ENCODE assay signal across 21 cellular contexts in the genomic region with DNA sequence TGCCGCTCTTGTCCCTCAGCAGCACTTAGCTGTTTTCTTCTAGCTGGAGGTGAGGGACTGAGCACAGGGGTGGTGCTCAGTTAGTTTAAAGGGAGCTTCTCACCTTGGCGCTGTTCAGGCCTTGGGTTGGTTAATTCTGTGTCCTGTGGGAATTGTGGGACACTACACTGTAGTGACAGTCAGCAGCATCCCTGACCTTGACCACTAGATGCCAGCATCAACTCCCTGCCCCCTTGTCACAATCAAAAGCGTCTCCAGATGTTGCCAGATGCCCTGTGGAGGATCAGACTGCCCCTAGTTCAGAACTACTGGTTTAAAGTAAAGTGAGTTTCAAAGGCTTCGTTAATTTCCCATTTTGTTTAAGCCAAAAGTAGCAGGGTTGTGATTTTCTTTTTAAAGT.
DNase-seq lines count a peak whose midpoint lies in the region; ATAC-seq and TF ChIP-seq lines count a peak whose summit lies in the region.
"Had no signal": no experiment of that assay in that cellular context is flagged by ENCODE, and none has a peak within 500 bp of the region (broad histone marks: within the 10 kb centered on the region; RNA-seq: fewer than 3 reads in every experiment).

No MANE protein-coding gene starts in this region.

- H3K4me1 ChIP-seq in OCI-LY7 (ENCODE audit: insufficient read depth, low read length, poor library complexity, severe bottlenecking) (no peaks in the 10 kb centered on the region), gastrocnemius medialis (no peaks in the 10 kb centered on the region)
- H3K4me1 ChIP-seq: BLaER1 treated with 17β-estradiol and CSF1 and Interleukin-3, amounts not matched to agents 10 nM and 100 nM; colonic mucosa; lower lobe of right lung; upper lobe of right lung had no signal

- H3K27ac ChIP-seq in OCI-LY7 (ENCODE audit: low read depth, low read length, poor library complexity, severe bottlenecking) = no peak overlapping the region
- no peak overlapping the region for H3K27ac ChIP-seq in gastrocnemius medialis
- H3K27ac ChIP-seq: BLaER1 treated with 17β-estradiol and CSF1 and Interleukin-3, amounts not matched to agents 10 nM and 100 nM; colonic mucosa; lower lobe of right lung; upper lobe of right lung had no signal

- no peaks in the 10 kb centered on the region for H3K36me3 ChIP-seq in GM06990 (ENCODE audit: control insufficient read depth, insufficient read depth, low read length)
- H3K36me3 ChIP-seq in H7 (replicated peaks; ENCODE audit: control insufficient read depth, insufficient read depth, low read length) = no peaks in the 10 kb centered on the region
- no peaks in the 10 kb centered on the region for H3K36me3 ChIP-seq in OCI-LY7 (ENCODE audit: insufficient read depth, low read length)
- no peaks in the 10 kb centered on the region for H3K36me3 ChIP-seq in gastrocnemius medialis
- H3K36me3 ChIP-seq: BLaER1 treated with 17β-estradiol and CSF1 and Interleukin-3, amounts not matched to agents 10 nM and 100 nM; colonic mucosa; lower lobe of right lung; upper lobe of right lung had no signal

- no peak overlapping the region for H2AFZ ChIP-seq in OCI-LY7 (ENCODE audit: low read length)

- intact Hi-C loops in OCI-LY7 (cut with micrococcal nuclease; ENCODE audit: unreplicated experiment) = no loop called here
- intact Hi-C loops in gastrocnemius medialis (cut with DNase I; ENCODE audit: low total_unique reads) = no loop called here

- TF ChIP-seq CTCF in GM06990 (IDR thresholded peaks at IDR 0.05; ENCODE audit: insufficient read depth, low read length, poor library complexity, severe bottlenecking) (peak; percentile 37), OCI-LY7 (conservative IDR thresholded peaks at IDR 0.05; ENCODE audit: low read length) (peak; percentile 48), gastrocnemius medialis (IDR thresholded peaks at IDR 0.05 in 4 of 5, conservative IDR thresholded peaks at IDR 0.05 in 1 of 5) (no peak)

- H3K27me3 Mint-ChIP-seq in activated naive CD4-positive, alpha-beta T cell treated with anti-CD3 and anti-CD28 coated beads, Interleukin-2, amount 10 ng/mL, durations not matched to agents 7 days and 5 days = peaks cover 44% of the 10 kb centered on the region

- H3K4me3 ChIP-seq in GM06990 (replicated peaks; ENCODE audit: low read depth, low read length) (no peak overlapping the region), H7 (ENCODE audit: insufficient read depth, low read depth, low read length) (no peak overlapping the region), OCI-LY7 (ENCODE audit: low read depth, low read length, poor library complexity, severe bottlenecking) (no peak overlapping the region), gastrocnemius medialis (no peak overlapping the region)
- H3K4me3 ChIP-seq: BLaER1 treated with 17β-estradiol and CSF1 and Interleukin-3, amounts not matched to agents 10 nM and 100 nM; colonic mucosa; lower lobe of right lung; upper lobe of right lung had no signal

- ATAC-seq in gastrocnemius medialis = no peak
- ATAC-seq: lower lobe of right lung; stimulated activated naive CD8-positive, alpha-beta T cell treated with anti-CD3 and anti-CD28 coated beads, Interleukin-15, Interleukin-2, amounts not matched to agents 100 U/mL and 50 U/mL, for 24 hours; upper lobe of right lung had no signal

- H4K20me1 ChIP-seq in OCI-LY7 (ENCODE audit: insufficient read depth, low read length) = no peaks in the 10 kb centered on the region
- H4K20me1 ChIP-seq: BLaER1 treated with 17β-estradiol and CSF1 and Interleukin-3, amounts not matched to agents 10 nM and 100 nM had no signal

- H3K9me3 Mint-ChIP-seq in activated naive CD4-positive, alpha-beta T cell treated with anti-CD3 and anti-CD28 coated beads, Interleukin-2, amount 10 ng/mL, durations not matched to agents 7 days and 5 days = no peaks in the 10 kb centered on the region
- H3K9me3 Mint-ChIP-seq: activated CD4-positive, alpha-beta T cell treated with anti-CD3 and anti-CD28 coated beads, Interleukin-2, amount 10 ng/mL, durations not matched to agents 7 days and 5 days; nephron had no signal

- no peaks in the 10 kb centered on the region for H3K9me3 ChIP-seq in OCI-LY7 (ENCODE audit: low read length)
- H3K9me3 ChIP-seq in gastrocnemius medialis = no peaks in the 10 kb centered on the region
- H3K9me3 ChIP-seq: BLaER1 treated with 17β-estradiol and CSF1 and Interleukin-3, amounts not matched to agents 10 nM and 100 nM; colonic mucosa; lower lobe of right lung; upper lobe of right lung had no signal

- no peak overlapping the region for H3K27ac Mint-ChIP-seq in activated naive CD4-positive, alpha-beta T cell treated with anti-CD3 and anti-CD28 coated beads, Interleukin-2, amount 10 ng/mL, durations not matched to agents 7 days and 5 days
- H3K27ac Mint-ChIP-seq: activated CD4-positive, alpha-beta T cell treated with anti-CD3 and anti-CD28 coated beads, Interleukin-2, amount 10 ng/mL, durations not matched to agents 7 days and 5 days; nephron had no signal

- POLR2A ChIA-PET in OCI-LY7 (lab: Charles Lee) = interaction anchor here (0.7 kb wide), 1 partner anchor 16 kb away, joined by 3 read pairs; no protein-coding TSS in a partner anchor

- TF ChIP-seq POLR2A in gastrocnemius medialis (IDR thresholded peaks at IDR 0.05) = no peak

- no peaks in the 10 kb centered on the region for H3K79me2 ChIP-seq in OCI-LY7 (ENCODE audit: insufficient read depth, low read depth, low read length)

- no peak overlapping the region for H3K4me3 Mint-ChIP-seq in activated naive CD4-positive, alpha-beta T cell treated with anti-CD3 and anti-CD28 coated beads, Interleukin-2, amount 10 ng/mL, durations not matched to agents 7 days and 5 days
- H3K4me3 Mint-ChIP-seq: activated CD4-positive, alpha-beta T cell treated with anti-CD3 and anti-CD28 coated beads, Interleukin-2, amount 10 ng/mL, durations not matched to agents 7 days and 5 days; nephron had no signal

- no peaks in the 10 kb centered on the region; the same call in 1 of the 2 replicates for H3K27me3 ChIP-seq in GM06990 (replicated peaks; ENCODE audit: control insufficient read depth, insufficient read depth, low read length)
- no peaks in the 10 kb centered on the region for H3K27me3 ChIP-seq in H7 (ENCODE audit: control insufficient read depth, insufficient read depth, low read length)
- H3K27me3 ChIP-seq in gastrocnemius medialis = peaks cover 0 to 29% (median 15%) of the 10 kb centered on the region in 3 donors
- H3K27me3 ChIP-seq: BLaER1 treated with 17β-estradiol and CSF1 and Interleukin-3, amounts not matched to agents 10 nM and 100 nM; colonic mucosa had no signal

- DNase-seq in GM06990 (ENCODE audit: extremely low read depth, insufficient read length) (no peak), H7 (peak; percentile 47), OCI-LY7 (ENCODE audit: low spot score) (peak; percentile 18), iPS-NIHi11 (ENCODE audit: low spot score) (peak; percentile 42), ureter (ENCODE audit: low spot score) (no peak), AG08395 (ENCODE audit: low spot score) (no peak), gastrocnemius medialis (no peak)
- DNase-seq in activated naive CD4-positive, alpha-beta T cell treated with anti-CD3 and anti-CD28 coated beads, Interleukin-2, amount 10 ng/mL, durations not matched to agents 7 days and 5 days = no peak
- DNase-seq: activated CD4-positive, alpha-beta T cell treated with anti-CD3 and anti-CD28 coated beads, Interleukin-2, amount 10 ng/mL, durations not matched to agents 7 days and 5 days; activated naive CD4-positive, alpha-beta T cell treated with Interleukin-2 at 50 U/mL for 16 hours; colonic mucosa; DMS79 treated with DMSO at 0.1 percent for 48 hours; Karpas-422; lower lobe of right lung; NCI-H510A; Right ventricle myocardium superior; stimulated activated naive CD8-positive, alpha-beta T cell treated with anti-CD3 and anti-CD28 coated beads, Interleukin-15, Interleukin-2, amounts not matched to agents 100 U/mL and 50 U/mL, for 24 hours; T-helper 9 cell; upper lobe of right lung had no signal

- H3K36me3 Mint-ChIP-seq in activated naive CD4-positive, alpha-beta T cell treated with anti-CD3 and anti-CD28 coated beads, Interleukin-2, amount 10 ng/mL, durations not matched to agents 7 days and 5 days = no peaks in the 10 kb centered on the region

- no peak overlapping the region for H3K4me2 ChIP-seq in OCI-LY7 (ENCODE audit: low read length)
- H3K4me2 ChIP-seq: BLaER1 treated with 17β-estradiol and CSF1 and Interleukin-3, amounts not matched to agents 10 nM and 100 nM had no signal

- CTCF ChIA-PET in OCI-LY7 (lab: Charles Lee; ENCODE audit: unreplicated experiment) = no interaction called here
- CTCF ChIA-PET in activated naive CD4-positive, alpha-beta T cell treated with anti-CD3 and anti-CD28 coated beads, Interleukin-2, amount 10 ng/mL, durations not matched to agents 7 days and 5 days (lab: Charles Lee) = interaction anchor here (0.7 kb wide), 1 partner anchor 17 kb away, joined by 3 read pairs; no protein-coding TSS in a partner anchor

- no peaks in the 10 kb centered on the region for H3K9me2 ChIP-seq in OCI-LY7 (ENCODE audit: insufficient read depth, low read length)

- H3K4me1 Mint-ChIP-seq in activated naive CD4-positive, alpha-beta T cell treated with anti-CD3 and anti-CD28 coated beads, Interleukin-2, amount 10 ng/mL, durations not matched to agents 7 days and 5 days = no peaks in the 10 kb centered on the region
- H3K4me1 Mint-ChIP-seq: activated CD4-positive, alpha-beta T cell treated with anti-CD3 and anti-CD28 coated beads, Interleukin-2, amount 10 ng/mL, durations not matched to agents 7 days and 5 days; nephron had no signal

- in situ Hi-C loops in gastrocnemius medialis (cut with MboI; ENCODE audit: low sequenced_read_pairs in 4 of 4) = no loop called here

- BruUV-seq in OCI-LY7 (replicated peaks; lab: Mats Ljungman, UMichigan) = no TSS peak

Comparison
In these comparisons a context has a peak if more than half of its experiments do, and no peak if none do; other contexts are left out.
1. DNase-seq: peak in H7 (single experiment), OCI-LY7 (single experiment) and iPS-NIHi11 (single experiment); none in GM06990 (single experiment), ureter (single experiment), AG08395 (single experiment), gastrocnemius medialis (0 of 2) and activated naive CD4-positive, alpha-beta T cell treated with anti-CD3 and anti-CD28 coated beads, Interleukin-2, amount 10 ng/mL, durations not matched to agents 7 days and 5 days (single experiment).
2. CTCF ChIP-seq: peak in GM06990 (single experiment) and OCI-LY7 (single experiment); none in gastrocnemius medialis (0 of 5).